ENCODE assay signal across 9 cellular contexts in the genomic region with DNA sequence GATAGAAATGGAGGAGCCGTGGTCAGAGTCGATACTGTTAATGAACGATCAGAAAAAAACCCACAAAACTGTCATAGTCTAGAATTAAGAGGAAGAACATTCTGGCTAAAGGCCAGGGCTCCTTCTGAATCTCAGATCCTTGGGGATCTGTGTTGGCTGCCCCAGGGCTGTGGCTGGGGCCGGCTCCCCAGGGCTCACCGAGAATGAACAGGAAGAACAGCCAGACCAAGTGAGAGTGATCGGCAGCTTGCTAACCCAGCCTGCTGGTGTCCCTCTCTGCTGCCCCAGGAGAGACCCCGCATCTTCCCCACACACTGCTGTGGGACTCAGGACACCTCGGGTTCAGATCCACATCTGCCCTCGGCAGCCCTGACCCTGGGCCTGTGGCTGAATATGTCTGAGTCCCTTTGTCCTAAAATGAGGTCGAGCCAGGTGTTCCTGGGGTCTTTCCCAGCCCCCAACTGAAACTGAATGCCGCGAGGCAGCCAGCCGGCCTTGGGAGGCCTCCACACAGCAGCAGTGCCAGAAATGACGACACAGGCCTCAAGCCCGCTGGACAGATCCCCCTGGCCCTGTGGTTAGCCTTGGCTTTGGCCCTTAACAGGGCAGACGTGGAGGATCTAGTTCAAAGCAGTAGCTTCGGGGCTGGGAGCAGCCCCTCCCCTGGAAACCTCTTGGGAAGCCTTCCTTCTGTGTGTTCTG. TPM values are rescaled to one million over a fixed set of nuclear protein-coding genes. Genes with fewer than 3 reads are reported as not detected.
DNase-seq lines count a peak whose midpoint lies in the region; ATAC-seq and TF ChIP-seq lines count a peak whose summit lies in the region.
"Had no signal": no experiment of that assay in that cellular context is flagged by ENCODE, and none has a peak within 500 bp of the region (broad histone marks: within the 10 kb centered on the region; RNA-seq: fewer than 3 reads in every experiment).

No MANE protein-coding gene starts in this region.

- POLR2A ChIA-PET in activated naive CD8-positive, alpha-beta T cell treated with anti-CD3 and anti-CD28 coated beads, Interleukin-2, amount 10 ng/mL, durations not matched to agents 7 days and 5 days (lab: Charles Lee): no interaction called here

- no peak overlapping the region for H3K14ac ChIP-seq in neuronal stem cell (ENCODE audit: low read length)

- no peak overlapping the region for H2BK5ac ChIP-seq in neuronal stem cell (ENCODE audit: low read length)

- H3K4me2 ChIP-seq in neuronal stem cell (ENCODE audit: insufficient read depth, low read length, poor library complexity, severe bottlenecking): no peak overlapping the region

- DNase-seq in activated naive CD8-positive, alpha-beta T cell treated with anti-CD3 and anti-CD28 coated beads, Interleukin-2, amount 10 ng/mL, durations not matched to agents 7 days and 5 days: no peak
- no peak for DNase-seq in activated naive CD8-positive, alpha-beta T cell treated with anti-CD3 and anti-CD28 coated beads for 36 hours
- DNase-seq in neuronal stem cell (ENCODE audit: low spot score) (no peak), uterus (peak; percentile 80 to 82), epidermal melanocyte (ENCODE audit: insufficient read length, low spot score) (no peak)
- DNase-seq: foreskin keratinocyte had no signal

- no peak overlapping the region for H3K23ac ChIP-seq in neuronal stem cell (ENCODE audit: low read depth, low read length, poor library complexity)

- no peak for ATAC-seq in activated naive CD8-positive, alpha-beta T cell treated with anti-CD3 and anti-CD28 coated beads, Interleukin-2, amount 10 ng/mL, durations not matched to agents 7 days and 5 days (ENCODE audit: low read depth)
- ATAC-seq in gastroesophageal sphincter (peak; percentile 72), HG03095 (IDR thresholded peaks at IDR 0.05; ENCODE audit: unreplicated experiment) (no peak), GM19452 (IDR thresholded peaks at IDR 0.05; ENCODE audit: unreplicated experiment) (no peak)
- ATAC-seq: foreskin keratinocyte had no signal

- no peak overlapping the region for H2BK12ac ChIP-seq in neuronal stem cell (ENCODE audit: low read length)

- no peak overlapping the region for H3K18ac ChIP-seq in neuronal stem cell (ENCODE audit: low read length)

- H3K4me1 ChIP-seq in gastroesophageal sphincter: peaks cover 0 to 61% (median 4%) of the 10 kb centered on the region in 3 donors
- peaks cover 4% of the 10 kb centered on the region in 2 donors for H3K4me1 ChIP-seq in neuronal stem cell (ENCODE audit: control insufficient read depth in 2 of 2, insufficient read depth in 1 of 2, low read depth in 1 of 2, low read length in 2 of 2)
- H3K4me1 ChIP-seq in uterus: peaks cover 0 to 17% of the 10 kb centered on the region in 2 donors
- H3K4me1 ChIP-seq: foreskin keratinocyte had no signal

- H3K36me3 ChIP-seq in gastroesophageal sphincter: peaks cover 0 to 42% of the 10 kb centered on the region in 2 donors
- H3K36me3 ChIP-seq in neuronal stem cell (replicated peaks in 1 of 2; ENCODE audit: control insufficient read depth in 2 of 2, insufficient read depth in 2 of 2, low read length in 2 of 2): peaks cover 2 to 27% of the 10 kb centered on the region in 2 donors
- no peaks in the 10 kb centered on the region for H3K36me3 ChIP-seq in uterus

- H2AK5ac ChIP-seq in neuronal stem cell (ENCODE audit: low read depth, low read length): no peak overlapping the region

- H3K4me3 ChIP-seq in gastroesophageal sphincter (peak overlapping the region in 1 of 2 donors; percentile 11), neuronal stem cell (ENCODE audit: low read length in 2 of 2) (no peak overlapping the region), uterus (peak overlapping the region; percentile 15 to 22)

- no peaks in the 10 kb centered on the region for H3K27me3 ChIP-seq in gastroesophageal sphincter
- no peaks in the 10 kb centered on the region for H3K27me3 ChIP-seq in neuronal stem cell (ENCODE audit: control insufficient read depth in 3 of 3, insufficient read depth in 3 of 3, low read depth in 1 of 3, low read length in 3 of 3)
- H3K27me3 ChIP-seq in uterus: no peaks in the 10 kb centered on the region
- H3K27me3 ChIP-seq: foreskin keratinocyte had no signal

- intact Hi-C loops in uterus (cut with DNase I; ENCODE audit: low total_unique reads): loop anchor here (5.0 kb wide), 1 partner anchor 130 kb away; no protein-coding TSS in a partner anchor

- no peaks in the 10 kb centered on the region for H3K9me3 Mint-ChIP-seq in activated naive CD8-positive, alpha-beta T cell treated with anti-CD3 and anti-CD28 coated beads, Interleukin-2, amount 10 ng/mL, durations not matched to agents 7 days and 5 days
- H3K9me3 Mint-ChIP-seq in activated naive CD8-positive, alpha-beta T cell treated with anti-CD3 and anti-CD28 coated beads for 36 hours: no peaks in the 10 kb centered on the region

- no peak overlapping the region for H4K8ac ChIP-seq in neuronal stem cell (ENCODE audit: low read depth, low read length)

- H3K4me3 Mint-ChIP-seq in activated naive CD8-positive, alpha-beta T cell treated with anti-CD3 and anti-CD28 coated beads, Interleukin-2, amount 10 ng/mL, durations not matched to agents 7 days and 5 days: no peak overlapping the region
- H3K4me3 Mint-ChIP-seq in activated naive CD8-positive, alpha-beta T cell treated with anti-CD3 and anti-CD28 coated beads for 36 hours: no peak overlapping the region

- H3K79me1 ChIP-seq in neuronal stem cell (ENCODE audit: low read depth, low read length): no peaks in the 10 kb centered on the region

- no peaks in the 10 kb centered on the region for H3K36me3 Mint-ChIP-seq in activated naive CD8-positive, alpha-beta T cell treated with anti-CD3 and anti-CD28 coated beads, Interleukin-2, amount 10 ng/mL, durations not matched to agents 7 days and 5 days
- H3K36me3 Mint-ChIP-seq in activated naive CD8-positive, alpha-beta T cell treated with anti-CD3 and anti-CD28 coated beads for 36 hours: peaks cover 8% of the 10 kb centered on the region

- H3K4ac ChIP-seq in neuronal stem cell (ENCODE audit: low read length): no peak overlapping the region

- H3K9ac ChIP-seq in neuronal stem cell (ENCODE audit: low read depth, low read length, poor library complexity): no peak overlapping the region

- 75 to 83% methylated on average over 4 to 11 of the region's 17 CpGs for WGBS in gastroesophageal sphincter (ENCODE audit: low coverage in 1 of 2), 2 donors
- no CpG with 5 or more reads among the region's 17 CpGs for WGBS in neuronal stem cell (ENCODE audit: extremely low coverage in 2 of 2, insufficient read length in 2 of 2, insufficient replicate concordance in 1 of 2), 2 donors

- TF ChIP-seq CTCF in gastroesophageal sphincter (IDR thresholded peaks at IDR 0.05) (no peak), uterus (IDR thresholded peaks at IDR 0.05) (no peak)

- peaks cover 1% of the 10 kb centered on the region for H3K4me1 Mint-ChIP-seq in activated naive CD8-positive, alpha-beta T cell treated with anti-CD3 and anti-CD28 coated beads, Interleukin-2, amount 10 ng/mL, durations not matched to agents 7 days and 5 days
- H3K4me1 Mint-ChIP-seq in activated naive CD8-positive, alpha-beta T cell treated with anti-CD3 and anti-CD28 coated beads for 36 hours: no peaks in the 10 kb centered on the region

- no peak overlapping the region for H4K91ac ChIP-seq in neuronal stem cell (ENCODE audit: low read depth, low read length, poor library complexity)

- H3K27ac Mint-ChIP-seq in activated naive CD8-positive, alpha-beta T cell treated with anti-CD3 and anti-CD28 coated beads, Interleukin-2, amount 10 ng/mL, durations not matched to agents 7 days and 5 days: peak overlapping the region; percentile 52
- H3K27ac Mint-ChIP-seq in activated naive CD8-positive, alpha-beta T cell treated with anti-CD3 and anti-CD28 coated beads for 36 hours: no peak overlapping the region

- H2AFZ ChIP-seq in neuronal stem cell (ENCODE audit: low read length): peak overlapping the region; percentile 4

- TF ChIP-seq POLR2A in gastroesophageal sphincter (IDR thresholded peaks at IDR 0.05): no peak
- TF ChIP-seq POLR2A in uterus (IDR thresholded peaks at IDR 0.05): peak in 1 of 2 donors; percentile 33

- H3K27me3 Mint-ChIP-seq in activated naive CD8-positive, alpha-beta T cell treated with anti-CD3 and anti-CD28 coated beads, Interleukin-2, amount 10 ng/mL, durations not matched to agents 7 days and 5 days: no peaks in the 10 kb centered on the region
- H3K27me3 Mint-ChIP-seq in activated naive CD8-positive, alpha-beta T cell treated with anti-CD3 and anti-CD28 coated beads for 36 hours: no peaks in the 10 kb centered on the region

- H3K27ac ChIP-seq in gastroesophageal sphincter (peak overlapping the region in 3 of 4 donors; percentile 6 to 74 (median 69)), neuronal stem cell (replicated peaks; ENCODE audit: low read length) (no peak overlapping the region), uterus (peak overlapping the region; percentile 92 to 99)
- H3K27ac ChIP-seq: foreskin keratinocyte had no signal

- H2BK15ac ChIP-seq in neuronal stem cell (ENCODE audit: low read length): no peak overlapping the region

- H2BK120ac ChIP-seq in neuronal stem cell (ENCODE audit: low read depth, low read length): no peak overlapping the region

- no peak for TF ChIP-seq EP300 in gastroesophageal sphincter (IDR thresholded peaks at IDR 0.05)

- no peaks in the 10 kb centered on the region for H3K9me3 ChIP-seq in gastroesophageal sphincter
- H3K9me3 ChIP-seq in neuronal stem cell (replicated peaks in 1 of 2; ENCODE audit: control insufficient read depth in 2 of 2, insufficient read depth in 1 of 2, low read depth in 1 of 2, low read length in 2 of 2): no peaks in the 10 kb centered on the region
- no peaks in the 10 kb centered on the region for H3K9me3 ChIP-seq in uterus

RNA-seq across cellular contexts. Expression of a gene that starts 23.9 kb away (rescaled TPM):
- under 1 TPM; 0.68 to 0.91 TPM for total RNA-seq in activated naive CD8-positive, alpha-beta T cell treated with anti-CD3 and anti-CD28 coated beads, Interleukin-2, amount 10 ng/mL, durations not matched to agents 7 days and 5 days
- total RNA-seq in activated naive CD8-positive, alpha-beta T cell treated with anti-CD3 and anti-CD28 coated beads for 36 hours: under 1 TPM in 1 of 2 experiments, not detected in 1; 0.14 TPM
- total RNA-seq in gastroesophageal sphincter: 1 to 10 TPM in 1 of 4 donors, under 1 TPM in 2, not detected in 1; 0.27 to 1.9 (median 0.31) TPM
- 8.0 TPM for polyA plus RNA-seq in neuronal stem cell (2013, experiment 1 of 2)
- 7.0 TPM for polyA plus RNA-seq in neuronal stem cell (2013, experiment 2 of 2)
- total RNA-seq in uterus: 1 to 10 TPM in 1 of 4 donors, under 1 TPM in 1, not detected in 2; 0.67 to 1.1 TPM

Comparison
In these comparisons a context has a peak if more than half of its experiments do, and no peak if none do; other contexts are left out.
1. DNase-seq: peak in uterus (2 of 2); none in activated naive CD8-positive, alpha-beta T cell treated with anti-CD3 and anti-CD28 coated beads, Interleukin-2, amount 10 ng/mL, durations not matched to agents 7 days and 5 days (single experiment), activated naive CD8-positive, alpha-beta T cell treated with anti-CD3 and anti-CD28 coated beads for 36 hours (single experiment), neuronal stem cell (single experiment) and epidermal melanocyte (single experiment).
2. H3K4me3 ChIP-seq: peak in uterus (2 of 2); none in neuronal stem cell (0 of 2).